Comparison of ENCODE assay signal across 8 cellular contexts in the genomic region with DNA sequence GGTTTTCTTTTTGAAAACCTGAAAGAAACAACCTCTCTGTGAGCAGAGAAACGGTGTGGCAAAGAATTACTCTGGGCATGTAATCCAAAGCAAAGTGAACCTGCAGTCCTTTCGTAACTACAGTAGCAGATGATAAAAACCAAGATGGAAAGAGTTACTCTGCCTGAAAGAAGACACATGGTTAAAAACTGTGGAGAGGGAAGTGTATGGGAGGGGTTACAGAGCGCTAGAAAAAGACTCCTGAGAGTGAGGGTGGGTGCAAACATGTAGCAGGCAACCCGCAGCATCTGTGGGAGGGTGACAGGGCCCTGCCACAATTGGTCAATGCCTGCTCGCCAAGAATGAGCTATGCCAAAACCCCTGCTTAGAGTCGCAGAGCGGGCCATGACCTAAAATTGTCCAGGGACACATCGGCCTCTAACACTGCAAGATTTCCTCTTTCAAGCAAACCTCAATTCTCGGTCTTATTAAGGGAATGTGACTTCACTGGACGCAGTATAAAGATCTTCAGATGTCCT. TPM values are rescaled to one million over a fixed set of nuclear protein-coding genes. Genes with fewer than 3 reads are reported as not detected.
DNase-seq lines count a peak whose midpoint lies in the region; ATAC-seq and TF ChIP-seq lines count a peak whose summit lies in the region.

No MANE protein-coding gene starts in this region.

- DNase-seq in T-helper 1 cell (no peak), epithelial cell of proximal tubule (ENCODE audit: low read depth) (no peak), nephron progenitor cell (no peak), HEK293T (ENCODE audit: extremely low spot score) (no peak), NCI-H1436 (lab: John Stamatoyannopoulos, UW) (no peak)

- POLR2A ChIA-PET in HEK293T (lab: Yijun Ruan, JAX): interaction anchor here (0.7 to 2.3 kb wide), 9 partner anchors 9 to 60 kb away, joined by 3 to 17 read pairs (median 4); a partner anchor contains a TSS

- peaks cover 28% of the 10 kb centered on the region for H3K36me3 Mint-ChIP-seq in T-helper 1 cell treated with Interleukin-12 subunit alpha and Interleukin-12 subunit beta and Interleukin-4 antibody, amounts not matched to agents 30 μg/mL and 1 μg/mL, for 36 hours (ENCODE audit: low read depth)
- peaks cover 23% of the 10 kb centered on the region for H3K36me3 Mint-ChIP-seq in nephron progenitor cell (ENCODE audit: low read depth)

- H3K27ac ChIP-seq in VCaP: peak overlapping the region; percentile 95

- no peaks in the 10 kb centered on the region for H3K27me3 Mint-ChIP-seq in T-helper 1 cell treated with Interleukin-12 subunit alpha and Interleukin-12 subunit beta and Interleukin-4 antibody, amounts not matched to agents 30 μg/mL and 1 μg/mL, for 36 hours (ENCODE audit: low read depth)
- H3K27me3 Mint-ChIP-seq in nephron progenitor cell (ENCODE audit: low read depth, poor library complexity): peaks cover 3% of the 10 kb centered on the region

- CTCF ChIA-PET in HEK293T (lab: Yijun Ruan, JAX): interaction anchor here (0.6 to 1.1 kb wide), 4 partner anchors 10 to 357 kb away, joined by 3 to 6 read pairs (median 3); no protein-coding TSS in a partner anchor

- no peaks in the 10 kb centered on the region for H3K9me3 Mint-ChIP-seq in T-helper 1 cell treated with Interleukin-12 subunit alpha and Interleukin-12 subunit beta and Interleukin-4 antibody, amounts not matched to agents 30 μg/mL and 1 μg/mL, for 36 hours
- H3K9me3 Mint-ChIP-seq in nephron progenitor cell: no peaks in the 10 kb centered on the region

- peak overlapping the region; percentile 99 for H3K27ac Mint-ChIP-seq in T-helper 1 cell treated with Interleukin-12 subunit alpha and Interleukin-12 subunit beta and Interleukin-4 antibody, amounts not matched to agents 30 μg/mL and 1 μg/mL, for 36 hours
- peak overlapping the region; percentile 94 for H3K27ac Mint-ChIP-seq in nephron progenitor cell

- TF ChIP-seq CTCF in VCaP (conservative IDR thresholded peaks at IDR 0.05) (no peak), epithelial cell of proximal tubule (conservative IDR thresholded peaks at IDR 0.05; ENCODE audit: low read depth, low read length) (peak; percentile 16), nephron progenitor cell (IDR thresholded peaks at IDR 0.05) (no peak)

- H3K4me1 Mint-ChIP-seq in T-helper 1 cell treated with Interleukin-12 subunit alpha and Interleukin-12 subunit beta and Interleukin-4 antibody, amounts not matched to agents 30 μg/mL and 1 μg/mL, for 36 hours (ENCODE audit: low read depth): peaks cover 38% of the 10 kb centered on the region
- peaks cover 34% of the 10 kb centered on the region for H3K4me1 Mint-ChIP-seq in nephron progenitor cell

- peak overlapping the region; percentile 92 for H3K4me3 Mint-ChIP-seq in T-helper 1 cell treated with Interleukin-12 subunit alpha and Interleukin-12 subunit beta and Interleukin-4 antibody, amounts not matched to agents 30 μg/mL and 1 μg/mL, for 36 hours
- peak overlapping the region; percentile 92 for H3K4me3 Mint-ChIP-seq in nephron progenitor cell

- ATAC-seq in HG03280 (IDR thresholded peaks at IDR 0.05; ENCODE audit: unreplicated experiment): peak; percentile 9

- peak overlapping the region; percentile 64 for H3K4me3 ChIP-seq in epithelial cell of proximal tubule (ENCODE audit: low read depth, low read length)

TF ChIP-seq in HEK293T, 16 proteins besides CTCF, POLR2A, EP300 and RAD21:
- TF ChIP-seq NFRKB (IDR thresholded peaks at IDR 0.05) (no peak), SUZ12 (IDR thresholded peaks at IDR 0.05) (no peak)

RNA-seq across cellular contexts. Expression of a gene that starts 0.8 kb away (rescaled TPM):
- total RNA-seq in epithelial cell of proximal tubule: 50.7 and 68.5 TPM in 2 replicates

RNA-seq across cellular contexts. Expression of a gene that starts 18.6 kb away (rescaled TPM):
- total RNA-seq in epithelial cell of proximal tubule: 0.14 and 0.29 TPM in 2 replicates

RNA-seq across cellular contexts. Expression of a gene that starts 39.7 kb away (rescaled TPM):
- not detected in 2 replicates for total RNA-seq in epithelial cell of proximal tubule

RNA-seq across cellular contexts. Expression of a gene that starts 42.8 kb away (rescaled TPM):
- 16.6 and 17.2 TPM in 2 replicates for total RNA-seq in epithelial cell of proximal tubule

RNA-seq across cellular contexts. Expression of a gene that starts 46.3 kb away (rescaled TPM):
- not detected in 2 replicates for total RNA-seq in epithelial cell of proximal tubule
